In genomic region chr2:54604771-54605350, GRCh38 we compare ENCODE assay signal across 8 cellular contexts.
A peak's percentile ranks its signal among the peaks of the same experiment; 100 is the strongest.
DNase-seq lines count a peak whose midpoint lies in the region; ATAC-seq and TF ChIP-seq lines count a peak whose summit lies in the region.

No MANE protein-coding gene starts in this region.

- H3K27ac ChIP-seq in left ventricle myocardium inferior (replicated peaks) (peak overlapping the region; percentile 80), mesodermal cell (ENCODE audit: low read depth, low read length, severe bottlenecking) (peak overlapping the region; percentile 55), transverse colon (peak overlapping the region in 3 of 4 donors; percentile 4 to 50 (median 18))

- H3K4me1 ChIP-seq in left ventricle myocardium inferior: peaks cover 99% of the 10 kb centered on the region
- H3K4me1 ChIP-seq in mesodermal cell (ENCODE audit: control insufficient read depth, insufficient read depth, low read length, poor library complexity, severe bottlenecking): peaks cover 42% of the 10 kb centered on the region
- peaks cover 23 to 68% (median 45%) of the 10 kb centered on the region in 4 donors for H3K4me1 ChIP-seq in transverse colon

- H3K27me3 ChIP-seq in left ventricle myocardium inferior (ENCODE audit: low read depth) (no peaks in the 10 kb centered on the region), transverse colon (no peaks in the 10 kb centered on the region)

- TF ChIP-seq POLR2A in transverse colon (IDR thresholded peaks at IDR 0.05): no peak

- H3K9me3 Mint-ChIP-seq in activated naive CD8-positive, alpha-beta T cell treated with anti-CD3 and anti-CD28 coated beads for 36 hours: no peaks in the 10 kb centered on the region

- TF ChIP-seq CTCF in left ventricle myocardium inferior (IDR thresholded peaks at IDR 0.05; ENCODE audit: borderline replicate concordance): no peak
- TF ChIP-seq CTCF in transverse colon (IDR thresholded peaks at IDR 0.05): no peak

- DNase-seq in left ventricle myocardium inferior: no peak
- DNase-seq in Right ventricle myocardium superior: no peak
- DNase-seq in activated naive CD8-positive, alpha-beta T cell treated with anti-CD3 and anti-CD28 coated beads for 36 hours: peak; percentile 28
- no peak for DNase-seq in transverse colon
- DNase-seq in NCI-H446 (lab: John Stamatoyannopoulos, UW): no peak
- no peak for DNase-seq in NOMO-1 treated with dmso at 0.1 percent for 144 hours (lab: John Stamatoyannopoulos, UW; ENCODE audit: unreplicated experiment)
- no peak for DNase-seq in superior temporal gyrus (ENCODE audit: extremely low spot score)

- intact Hi-C loops in left ventricle myocardium inferior (cut with micrococcal nuclease) (no loop called here), Right ventricle myocardium superior (cut with DNase I) (no loop called here), transverse colon (cut with DNase I; ENCODE audit: low total_unique reads) (no loop called here)

- peaks cover 30% of the 10 kb centered on the region for H3K36me3 Mint-ChIP-seq in activated naive CD8-positive, alpha-beta T cell treated with anti-CD3 and anti-CD28 coated beads for 36 hours

- H3K36me3 ChIP-seq in left ventricle myocardium inferior (peaks cover 2% of the 10 kb centered on the region), mesodermal cell (ENCODE audit: control insufficient read depth, insufficient read depth, low read length) (peaks cover 42% of the 10 kb centered on the region), transverse colon (no peaks in the 10 kb centered on the region)

- H3K27me3 Mint-ChIP-seq in activated naive CD8-positive, alpha-beta T cell treated with anti-CD3 and anti-CD28 coated beads for 36 hours: no peaks in the 10 kb centered on the region

- H3K4me3 Mint-ChIP-seq in activated naive CD8-positive, alpha-beta T cell treated with anti-CD3 and anti-CD28 coated beads for 36 hours: peak overlapping the region; percentile 42

- in situ Hi-C loops in transverse colon (cut with MboI; ENCODE audit: low pct_ligation_motif_present in 1 of 4, low pct_unique_long_range_greater_than_20kb in 1 of 4, low sequenced_read_pairs in 3 of 4): no loop called here

- H3K4me3 ChIP-seq in left ventricle myocardium inferior (peak overlapping the region; percentile 15), mesodermal cell (ENCODE audit: extremely low read depth, insufficient read depth, low read length, poor library complexity, severe bottlenecking) (no peak overlapping the region), transverse colon (no peak overlapping the region)

- TF ChIP-seq EP300 in transverse colon (IDR thresholded peaks at IDR 0.05; ENCODE audit: low read depth): no peak

- 81 to 85% methylated on average over 9 to 10 of the region's 12 CpGs for WGBS in mesodermal cell (ENCODE audit: insufficient coverage in 2 of 2), 2 experiments
- WGBS in transverse colon (ENCODE audit: low coverage in 1 of 2), 2 donors: 68 to 70% methylated on average over 5 to 12 of the region's 12 CpGs

- H3K4me1 Mint-ChIP-seq in activated naive CD8-positive, alpha-beta T cell treated with anti-CD3 and anti-CD28 coated beads for 36 hours: peaks cover 84% of the 10 kb centered on the region

- ATAC-seq in Right ventricle myocardium superior (ENCODE audit: poor library complexity): no peak

- peak overlapping the region; percentile 81 for H3K27ac Mint-ChIP-seq in activated naive CD8-positive, alpha-beta T cell treated with anti-CD3 and anti-CD28 coated beads for 36 hours

- H3K9me3 ChIP-seq in left ventricle myocardium inferior (replicated peaks) (no peaks in the 10 kb centered on the region), mesodermal cell (ENCODE audit: control insufficient read depth, low read length) (no peaks in the 10 kb centered on the region), transverse colon (no peaks in the 10 kb centered on the region)

Comparison
In these comparisons a context has a peak if more than half of its experiments do, and no peak if none do; other contexts are left out.
1. H3K27ac ChIP-seq: peak in every context shown above with its lines; median percentile 80 in left ventricle myocardium inferior; 55 in mesodermal cell; 18 in transverse colon.